9 cellular contexts compared by ENCODE assay signal in the genomic region with DNA sequence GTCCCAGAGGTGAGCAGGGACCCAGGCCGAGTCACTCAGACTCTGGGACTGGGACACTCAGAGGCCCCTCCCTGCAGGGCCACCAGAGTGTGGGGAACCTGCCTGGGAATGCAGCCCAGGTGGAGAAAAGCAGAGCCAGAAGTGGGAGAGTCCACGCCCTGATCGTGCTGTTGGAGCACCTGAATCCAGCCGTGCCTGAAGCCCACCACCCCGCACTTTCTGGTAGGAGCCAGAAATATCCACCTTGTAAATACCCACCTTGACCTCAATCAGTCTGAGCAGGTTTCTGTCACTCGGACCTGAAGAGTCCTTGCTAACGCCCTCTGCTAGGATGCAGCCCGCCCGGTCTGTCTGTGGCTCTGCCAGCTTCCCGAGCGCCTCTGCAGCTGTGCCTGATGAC.
"Had no signal": no experiment of that assay in that cellular context is flagged by ENCODE, and none has a peak within 500 bp of the region (broad histone marks: within the 10 kb centered on the region; RNA-seq: fewer than 3 reads in every experiment).

No MANE protein-coding gene starts in this region.

- DNase-seq: H7, HFFc6, IMR-90, KG1 had no signal

- FAIRE-seq: K562 had no signal

- H3K4me3 Mint-ChIP-seq: GM23338, HFFc6 had no signal

- H3K36me3 ChIP-seq: HAP-1 had no signal

- H3K27ac Mint-ChIP-seq: GM23338, HFFc6 had no signal

- H3K4me3 ChIP-seq: GM23338, HAP-1, K562 had no signal

- H3K4me1 ChIP-seq: HAP-1 had no signal

- H3K4me2 ChIP-seq: GM23338 had no signal

- H3K27ac ChIP-seq: HL-60 had no signal

- H3K9me3 Mint-ChIP-seq: GM23338, HFFc6 had no signal

- ATAC-seq: GM23338, HCT116 had no signal

- H2AFZ ChIP-seq: GM23338 had no signal

- H3K9me3 ChIP-seq: HAP-1 had no signal
